ENCODE assay signal across 1 cellular context in the genomic region with DNA sequence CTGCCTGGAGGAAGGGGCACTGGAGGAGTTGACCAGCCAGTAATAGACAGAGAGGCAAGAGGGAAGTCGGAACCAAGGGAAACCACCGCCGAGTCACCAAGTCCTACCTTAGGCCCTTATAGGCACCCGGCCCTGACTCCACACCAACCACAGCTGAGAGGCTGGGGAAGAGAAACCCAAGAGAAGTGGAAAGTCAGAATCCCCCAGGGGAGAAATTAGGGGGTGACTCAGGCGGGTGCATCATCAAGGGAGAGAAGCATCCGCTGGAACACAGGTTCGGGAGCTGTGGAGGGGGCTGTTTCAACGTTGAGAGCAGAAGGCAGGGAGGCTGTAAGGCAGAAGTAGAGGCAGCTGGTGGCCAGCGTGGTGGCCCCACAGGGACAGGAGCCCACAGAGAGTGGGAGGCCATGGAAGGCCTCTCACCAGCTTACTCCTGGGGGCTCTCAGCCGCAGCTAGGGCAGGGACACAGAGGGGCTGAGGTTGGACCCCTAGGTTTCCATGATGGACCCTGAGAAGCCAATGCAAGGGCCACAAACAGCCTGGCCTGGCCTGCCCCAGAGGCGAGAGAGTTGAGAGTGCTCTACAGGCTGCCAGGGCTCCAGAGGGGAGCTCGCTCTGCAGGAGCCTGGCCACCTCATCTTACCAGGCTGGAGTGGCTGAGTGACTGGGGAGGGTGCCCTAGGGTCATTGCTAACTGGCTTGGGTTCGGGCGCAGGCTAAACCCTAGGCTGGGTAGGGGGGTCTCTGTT.
TF ChIP-seq lines count a peak whose summit lies in the region.

No MANE protein-coding gene starts in this region.

TF ChIP-seq in HEK293, 187 proteins besides CTCF, POLR2A, EP300 and RAD21 (continued from another document):
- TF ChIP-seq, protein P1, sequence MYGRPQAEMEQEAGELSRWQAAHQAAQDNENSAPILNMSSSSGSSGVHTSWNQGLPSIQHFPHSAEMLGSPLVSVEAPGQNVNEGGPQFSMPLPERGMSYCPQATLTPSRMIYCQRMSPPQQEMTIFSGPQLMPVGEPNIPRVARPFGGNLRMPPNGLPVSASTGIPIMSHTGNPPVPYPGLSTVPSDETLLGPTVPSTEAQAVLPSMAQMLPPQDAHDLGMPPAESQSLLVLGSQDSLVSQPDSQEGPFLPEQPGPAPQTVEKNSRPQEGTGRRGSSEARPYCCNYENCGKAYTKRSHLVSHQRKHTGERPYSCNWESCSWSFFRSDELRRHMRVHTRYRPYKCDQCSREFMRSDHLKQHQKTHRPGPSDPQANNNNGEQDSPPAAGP (tag by site-specific recombination; IDR thresholded peaks at IDR 0.05): 0 out of 2 replicates have a peak, but pooled peaks have one; percentile 38
- TF ChIP-seq ZEB2 (tag by site-specific recombination; IDR thresholded peaks at IDR 0.05) (no peak), SCRT2 (tag by site-specific recombination; IDR thresholded peaks at IDR 0.05) (0 out of 2 replicates have a peak, but pooled peaks have one; percentile 13), ZNF830 (tag by site-specific recombination; IDR thresholded peaks at IDR 0.05; ENCODE audit: low read depth) (no peak), ZNF133 (tag by site-specific recombination; IDR thresholded peaks at IDR 0.05) (no peak), TRIM28 (IDR thresholded peaks at IDR 0.05; ENCODE audit: borderline replicate concordance, low read length) (no peak), ZNF366 (tag by site-specific recombination; conservative IDR thresholded peaks at IDR 0.05) (no peak), ZNF624 (tag by site-specific recombination; IDR thresholded peaks at IDR 0.05) (no peak), GLIS1 (tag by site-specific recombination; IDR thresholded peaks at IDR 0.05) (peak; percentile 98), ZNF660 (tag by site-specific recombination; IDR thresholded peaks at IDR 0.05) (no peak), ZNF548 (tag by site-specific recombination; IDR thresholded peaks at IDR 0.05) (no peak), ZNF560 (tag by site-specific recombination; IDR thresholded peaks at IDR 0.05; ENCODE audit: borderline replicate concordance) (no peak)
- TF ChIP-seq, protein P2, sequence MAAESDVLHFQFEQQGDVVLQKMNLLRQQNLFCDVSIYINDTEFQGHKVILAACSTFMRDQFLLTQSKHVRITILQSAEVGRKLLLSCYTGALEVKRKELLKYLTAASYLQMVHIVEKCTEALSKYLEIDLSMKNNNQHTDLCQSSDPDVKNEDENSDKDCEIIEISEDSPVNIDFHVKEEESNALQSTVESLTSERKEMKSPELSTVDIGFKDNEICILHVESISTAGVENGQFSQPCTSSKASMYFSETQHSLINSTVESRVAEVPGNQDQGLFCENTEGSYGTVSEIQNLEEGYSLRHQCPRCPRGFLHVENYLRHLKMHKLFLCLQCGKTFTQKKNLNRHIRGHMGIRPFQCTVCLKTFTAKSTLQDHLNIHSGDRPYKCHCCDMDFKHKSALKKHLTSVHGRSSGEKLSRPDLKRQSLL (tag by site-specific recombination; IDR thresholded peaks at IDR 0.05): no peak
TF ChIP-seq in HEK293: peak in this region for 6.
